8 cellular contexts compared by ENCODE assay signal in the genomic region with DNA sequence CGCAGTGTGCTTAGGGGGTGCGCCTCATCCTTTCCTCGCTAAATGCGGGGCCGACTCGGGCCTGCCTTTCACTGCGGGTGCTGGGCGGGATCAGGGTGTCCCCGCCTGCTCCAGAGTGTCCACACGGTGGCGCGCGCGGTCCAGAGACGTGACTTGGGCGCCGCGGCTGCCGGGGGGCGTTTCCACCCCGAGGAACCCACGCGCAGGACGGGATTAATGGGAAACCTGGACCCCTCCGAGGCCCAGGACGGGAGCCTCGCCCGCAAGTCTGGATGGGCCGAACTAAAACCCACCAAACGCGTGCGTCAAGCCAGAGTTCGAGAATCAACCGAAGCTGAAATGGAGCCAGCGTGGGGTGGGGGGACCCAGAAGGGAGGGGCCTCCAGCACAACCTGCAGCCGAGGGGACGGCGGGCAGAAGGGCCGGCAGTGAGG.
A peak's percentile ranks its signal among the peaks of the same experiment; 100 is the strongest.
DNase-seq lines count a peak whose midpoint lies in the region; ATAC-seq, FAIRE-seq and TF ChIP-seq lines count a peak whose summit lies in the region.

No MANE protein-coding gene starts in this region.

- BruUV-seq in HepG2 (replicated peaks; lab: Mats Ljungman, UMichigan) = no TSS peak

- H3K4me3 Mint-ChIP-seq in dendritic cell treated with granulocyte-macrophage colony-stimulating factor and Interleukin-4, amounts not matched to agents 40 ng/mL and 50 ng/mL, for 4 days = peak overlapping the region; percentile 76

- TF ChIP-seq POLR2A in HepG2 (IDR thresholded peaks at IDR 0.05; ENCODE audit: insufficient read depth in 1 of 2, low read depth in 2 of 2, low read length in 2 of 2) = no peak

- in situ Hi-C loops in HepG2 (cut with HindIII; ENCODE audit: extremely low pct_ligation_motif_present, low pct_unique_long_range_greater_than_20kb) = loop anchor here (5.0 to 25.0 kb wide), 6 partner anchors 182 to 1017 kb away; a partner anchor contains a TSS

- no peaks in the 10 kb centered on the region for H3K9me3 ChIP-seq in HepG2 (ENCODE audit: low read length)

- H3K4me1 ChIP-seq in HepG2 (ENCODE audit: insufficient read depth, low read length) = peaks cover 48% of the 10 kb centered on the region

- H3K36me3 Mint-ChIP-seq in dendritic cell treated with granulocyte-macrophage colony-stimulating factor and Interleukin-4, amounts not matched to agents 40 ng/mL and 50 ng/mL, for 4 days (ENCODE audit: low read depth) = peaks cover 11% of the 10 kb centered on the region

- TF ChIP-seq EP300 in HepG2 (IDR thresholded peaks at IDR 0.05; ENCODE audit: low read depth in 2 of 2, low read length in 2 of 2) (peak in 1 of 2 experiments; percentile 25; a peak in 1 of 4 replicates), HepG2 (CRISPR knock-in tag; IDR thresholded peaks at IDR 0.05; ENCODE audit: borderline replicate concordance) (0 out of 2 replicates have a peak, but pooled peaks have one; percentile 10)

- intact Hi-C loops in dendritic cell treated with granulocyte-macrophage colony-stimulating factor and Interleukin-4, amounts not matched to agents 40 ng/mL and 50 ng/mL, for 4 days (cut with micrococcal nuclease) = loop anchor here (1.0 to 2.0 kb wide), 2 partner anchors 181 to 245 kb away; no protein-coding TSS in a partner anchor
- intact Hi-C loops in HepG2 (cut with micrococcal nuclease; ENCODE audit: unreplicated experiment) = loop anchor here (2.0 to 10.0 kb wide), 4 partner anchors 75 to 1035 kb away; a partner anchor contains a TSS

- POLR2A ChIA-PET in HepG2 (lab: Yijun Ruan, JAX) = interaction anchor here (1.0 to 2.9 kb wide), 4 partner anchors 62 to 380 kb away, joined by 3 to 22 read pairs (median 8); a partner anchor contains a TSS

- H3K27me3 Mint-ChIP-seq in dendritic cell treated with granulocyte-macrophage colony-stimulating factor and Interleukin-4, amounts not matched to agents 40 ng/mL and 50 ng/mL, for 4 days = peaks cover 5% of the 10 kb centered on the region

- peak overlapping the region; percentile 31 for H3K27ac Mint-ChIP-seq in dendritic cell treated with granulocyte-macrophage colony-stimulating factor and Interleukin-4, amounts not matched to agents 40 ng/mL and 50 ng/mL, for 4 days

- peak overlapping the region; percentile 62 for H2AFZ ChIP-seq in HepG2 (ENCODE audit: low read length)

- H3K9me3 Mint-ChIP-seq in dendritic cell treated with granulocyte-macrophage colony-stimulating factor and Interleukin-4, amounts not matched to agents 40 ng/mL and 50 ng/mL, for 4 days = no peaks in the 10 kb centered on the region

- peak; percentile 99 for TF ChIP-seq CTCF in HepG2 (CRISPR knock-in tag; IDR thresholded peaks at IDR 0.05)

- no peaks in the 10 kb centered on the region for H4K20me1 ChIP-seq in HepG2 (ENCODE audit: insufficient read depth, low read length)

- 0% methylated on average over 24 of the region's 39 CpGs for WGBS in HepG2 (ENCODE audit: low lambda C conversion rate)

- FAIRE-seq in HepG2 (lab: Jason Lieb, UNC) = no peak

- H3K79me2 ChIP-seq in HepG2 (ENCODE audit: insufficient read depth, low read length) = no peaks in the 10 kb centered on the region

- peak overlapping the region; percentile 98 for H3K4me2 ChIP-seq in HepG2 (ENCODE audit: low read depth, low read length)

- H3K27ac ChIP-seq in HepG2 (ENCODE audit: extremely low read length, insufficient read depth, low read length) = peak overlapping the region; percentile 86

- peak overlapping the region; percentile 80 for H3K9ac ChIP-seq in HepG2 (ENCODE audit: insufficient read depth, low read depth, low read length)

- DNase-seq in DMS79 treated with DMSO at 0.1 percent for 48 hours (lab: John Stamatoyannopoulos, UW) (peak; percentile 74), NCI-H460 (ENCODE audit: extremely low read depth, low read depth) (peak; percentile 81), HepG2 (ENCODE audit: low spot score) (peak; percentile 66)
- peak; percentile 76 to 80 for DNase-seq in activated CD4-positive, alpha-beta T cell treated with anti-CD3 and anti-CD28 coated beads, Interleukin-2, amount 50 U/mL, for 24 hours (ENCODE audit: low read depth in 1 of 2, low spot score in 1 of 2)
- peak; percentile 79 for DNase-seq in stimulated activated CD4-positive, alpha-beta T cell treated with anti-CD3 and anti-CD28 coated beads, Interleukin-2, amount 100 ng/mL, for 4 hours (ENCODE audit: low read depth)

- CTCF ChIA-PET in HepG2 (lab: Yijun Ruan, JAX; ENCODE audit: low intra/inter-chr PET ratio, low total read pairs) = interaction anchor here (0.6 to 3.1 kb wide), 5 partner anchors 22 to 380 kb away, joined by 3 to 26 read pairs (median 14); a partner anchor contains a TSS

- no peaks in the 10 kb centered on the region for H3K36me3 ChIP-seq in HepG2 (replicated peaks in 1 of 2; ENCODE audit: control insufficient read depth in 1 of 2, insufficient read depth in 2 of 2, low read length in 2 of 2)

- H3K4me1 Mint-ChIP-seq in dendritic cell treated with granulocyte-macrophage colony-stimulating factor and Interleukin-4, amounts not matched to agents 40 ng/mL and 50 ng/mL, for 4 days (ENCODE audit: low read depth) = peaks cover 33% of the 10 kb centered on the region

- H3K27me3 ChIP-seq in HepG2 (ENCODE audit: control insufficient read depth in 1 of 2, insufficient read depth in 2 of 2, low read length in 2 of 2) = no peaks in the 10 kb centered on the region; a peak in 1 of 5 replicates

- peak; percentile 97 for TF ChIP-seq RAD21 in HepG2 (CRISPR knock-in tag; IDR thresholded peaks at IDR 0.05)

- peak overlapping the region; percentile 67 to 80 (median 73) for H3K4me3 ChIP-seq in HepG2 (replicated peaks in 1 of 3; ENCODE audit: insufficient read depth in 1 of 3, low read depth in 2 of 3, low read length in 3 of 3)

- peak; percentile 79 for ATAC-seq in HG02678 (IDR thresholded peaks at IDR 0.05; ENCODE audit: unreplicated experiment)
- peak; percentile 71 for ATAC-seq in HepG2
- no peak for ATAC-seq in HG03565 (IDR thresholded peaks at IDR 0.05; ENCODE audit: unreplicated experiment)

TF ChIP-seq in HepG2, 621 proteins besides CTCF, POLR2A, EP300 and RAD21 (continues in another document):
- TF ChIP-seq FIP1L1 (IDR thresholded peaks at IDR 0.05; ENCODE audit: borderline replicate concordance, insufficient read depth, low read depth, low read length) (no peak), ZMYM3 (CRISPR knock-in tag; IDR thresholded peaks at IDR 0.05) (no peak), PRMT3 (CRISPR knock-in tag; IDR thresholded peaks at IDR 0.05; ENCODE audit: borderline replicate concordance, low read depth) (no peak), SALL1 (CRISPR knock-in tag; IDR thresholded peaks at IDR 0.05) (peak; percentile 78), MED8 (CRISPR knock-in tag; IDR thresholded peaks at IDR 0.05; ENCODE audit: insufficient replicate concordance) (no peak), ZSCAN25 (CRISPR knock-in tag; IDR thresholded peaks at IDR 0.05) (peak; percentile 97), ZNF225 (CRISPR knock-in tag; IDR thresholded peaks at IDR 0.05) (peak; percentile 54; the same call in 1 of the 2 replicates)
- TF ChIP-seq, protein P1, sequence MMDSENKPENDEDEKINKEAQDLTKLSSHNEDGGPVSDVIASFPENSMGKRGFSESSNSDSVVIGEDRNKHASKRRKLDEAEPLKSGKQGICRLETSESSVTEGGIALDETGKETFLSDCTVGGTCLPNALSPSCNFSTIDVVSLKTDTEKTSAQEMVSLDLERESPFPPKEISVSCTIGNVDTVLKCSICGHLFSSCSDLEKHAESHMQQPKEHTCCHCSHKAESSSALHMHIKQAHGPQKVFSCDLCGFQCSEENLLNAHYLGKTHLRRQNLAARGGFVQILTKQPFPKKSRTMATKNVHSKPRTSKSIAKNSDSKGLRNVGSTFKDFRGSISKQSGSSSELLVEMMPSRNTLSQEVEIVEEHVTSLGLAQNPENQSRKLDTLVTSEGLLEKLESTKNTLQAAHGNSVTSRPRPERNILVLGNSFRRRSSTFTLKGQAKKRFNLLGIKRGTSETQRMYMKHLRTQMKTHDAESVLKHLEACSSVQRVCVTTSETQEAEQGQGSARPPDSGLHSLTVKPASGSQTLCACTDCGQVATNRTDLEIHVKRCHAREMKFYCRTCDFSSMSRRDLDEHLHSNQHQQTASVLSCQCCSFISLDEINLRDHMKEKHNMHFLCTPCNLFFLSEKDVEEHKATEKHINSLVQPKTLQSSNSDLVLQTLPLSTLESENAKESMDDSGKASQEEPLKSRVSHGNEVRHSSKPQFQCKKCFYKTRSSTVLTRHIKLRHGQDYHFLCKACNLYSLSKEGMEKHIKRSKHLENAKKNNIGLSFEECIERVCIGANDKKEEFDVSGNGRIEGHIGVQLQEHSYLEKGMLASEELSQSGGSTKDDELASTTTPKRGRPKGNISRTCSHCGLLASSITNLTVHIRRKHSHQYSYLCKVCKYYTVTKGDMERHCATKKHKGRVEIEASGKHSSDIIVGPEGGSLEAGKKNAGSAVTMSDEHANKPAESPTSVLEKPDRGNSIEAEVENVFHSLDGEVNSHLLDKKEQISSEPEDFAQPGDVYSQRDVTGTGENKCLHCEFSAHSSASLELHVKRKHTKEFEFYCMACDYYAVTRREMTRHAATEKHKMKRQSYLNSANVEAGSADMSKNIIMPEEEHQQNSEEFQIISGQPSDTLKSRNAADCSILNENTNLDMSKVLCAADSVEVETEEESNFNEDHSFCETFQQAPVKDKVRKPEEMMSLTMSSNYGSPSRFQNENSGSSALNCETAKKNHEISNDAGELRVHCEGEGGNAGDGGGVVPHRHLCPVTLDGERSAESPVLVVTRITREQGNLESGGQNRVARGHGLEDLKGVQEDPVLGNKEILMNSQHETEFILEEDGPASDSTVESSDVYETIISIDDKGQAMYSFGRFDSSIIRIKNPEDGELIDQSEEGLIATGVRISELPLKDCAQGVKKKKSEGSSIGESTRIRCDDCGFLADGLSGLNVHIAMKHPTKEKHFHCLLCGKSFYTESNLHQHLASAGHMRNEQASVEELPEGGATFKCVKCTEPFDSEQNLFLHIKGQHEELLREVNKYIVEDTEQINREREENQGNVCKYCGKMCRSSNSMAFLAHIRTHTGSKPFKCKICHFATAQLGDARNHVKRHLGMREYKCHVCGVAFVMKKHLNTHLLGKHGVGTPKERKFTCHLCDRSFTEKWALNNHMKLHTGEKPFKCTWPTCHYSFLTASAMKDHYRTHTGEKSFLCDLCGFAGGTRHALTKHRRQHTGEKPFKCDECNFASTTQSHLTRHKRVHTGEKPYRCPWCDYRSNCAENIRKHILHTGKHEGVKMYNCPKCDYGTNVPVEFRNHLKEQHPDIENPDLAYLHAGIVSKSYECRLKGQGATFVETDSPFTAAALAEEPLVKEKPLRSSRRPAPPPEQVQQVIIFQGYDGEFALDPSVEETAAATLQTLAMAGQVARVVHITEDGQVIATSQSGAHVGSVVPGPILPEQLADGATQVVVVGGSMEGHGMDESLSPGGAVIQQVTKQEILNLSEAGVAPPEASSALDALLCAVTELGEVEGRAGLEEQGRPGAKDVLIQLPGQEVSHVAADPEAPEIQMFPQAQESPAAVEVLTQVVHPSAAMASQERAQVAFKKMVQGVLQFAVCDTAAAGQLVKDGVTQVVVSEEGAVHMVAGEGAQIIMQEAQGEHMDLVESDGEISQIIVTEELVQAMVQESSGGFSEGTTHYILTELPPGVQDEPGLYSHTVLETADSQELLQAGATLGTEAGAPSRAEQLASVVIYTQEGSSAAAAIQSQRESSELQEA (CRISPR knock-in tag; IDR thresholded peaks at IDR 0.05; ENCODE audit: not compliant biosample characterization) = no peak
